ENCODE assay signal across 5 cellular contexts in genomic region chr11:54645606-54646005, GRCh38. TPM values are rescaled to one million over a fixed set of nuclear protein-coding genes. Genes with fewer than 3 reads are reported as not detected.
"Had no signal": no experiment of that assay in that cellular context is flagged by ENCODE, and none has a peak within 500 bp of the region (broad histone marks: within the 10 kb centered on the region; RNA-seq: fewer than 3 reads in every experiment).

No MANE protein-coding gene starts in this region.

RNA-seq across cellular contexts. Expression of gene OR4C46, which starts 41.8 kb away (rescaled TPM):
- total RNA-seq: Peyer's patch, Right ventricle myocardium superior, RPMI7951, SJCRH30, T-helper 17 cell had no signal
